In the genomic region with DNA sequence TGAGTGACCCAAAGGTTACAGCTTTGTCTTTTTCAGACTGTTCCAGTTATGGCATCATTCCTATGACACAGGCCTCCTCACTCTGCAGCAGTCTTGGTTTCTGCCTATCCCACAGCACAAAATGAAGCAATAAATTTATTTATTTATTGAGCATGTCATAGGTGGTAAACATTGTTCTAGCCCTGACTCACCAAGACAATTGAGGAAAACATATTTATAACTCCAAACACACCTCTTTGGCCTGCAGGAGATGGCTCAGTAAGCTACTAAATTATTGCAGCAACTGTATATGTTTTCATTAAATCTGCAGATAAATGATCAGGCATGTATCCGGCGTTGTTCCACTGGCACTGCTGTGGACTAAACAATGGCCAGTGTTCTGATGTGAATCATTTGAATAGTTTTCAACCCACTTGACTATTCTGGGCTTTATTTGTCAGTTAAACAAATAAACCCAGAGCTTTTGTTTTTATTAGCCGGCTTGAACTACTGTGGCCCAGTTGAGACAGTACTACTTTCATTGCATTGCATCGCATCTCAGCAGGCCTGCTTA, we compare ENCODE assay signal across 17 cellular contexts.
DNase-seq lines count a peak whose midpoint lies in the region; ATAC-seq, FAIRE-seq and TF ChIP-seq lines count a peak whose summit lies in the region.
"Had no signal": no experiment of that assay in that cellular context is flagged by ENCODE, and none has a peak within 500 bp of the region (broad histone marks: within the 10 kb centered on the region; RNA-seq: fewer than 3 reads in every experiment).

No MANE protein-coding gene starts in this region.

- no peak for ATAC-seq in HG03469 (IDR thresholded peaks at IDR 0.05; ENCODE audit: unreplicated experiment)
- ATAC-seq: left colon, psoas muscle had no signal

- H3K9ac ChIP-seq in mesenchymal stem cell (ENCODE audit: low read length): no peak overlapping the region

- H3K27me3 ChIP-seq in bronchial epithelial cell (ENCODE audit: control insufficient read depth, insufficient read depth, low read length): no peaks in the 10 kb centered on the region
- H3K27me3 ChIP-seq in mesenchymal stem cell (ENCODE audit: control insufficient read depth in 1 of 2, insufficient read depth in 1 of 2, low read length in 2 of 2): no peaks in the 10 kb centered on the region
- H3K27me3 ChIP-seq in suprapubic skin: peaks cover 4% of the 10 kb centered on the region
- H3K27me3 ChIP-seq: upper lobe of left lung had no signal

- H3K4me2 ChIP-seq in mesenchymal stem cell (ENCODE audit: low read length, poor library complexity, severe bottlenecking): no peak overlapping the region

- H3K9me3 ChIP-seq in mesenchymal stem cell (ENCODE audit: control insufficient read depth, low read length): no peaks in the 10 kb centered on the region
- H3K9me3 ChIP-seq in suprapubic skin: no peaks in the 10 kb centered on the region
- H3K9me3 ChIP-seq: psoas muscle, upper lobe of left lung had no signal

- no peak overlapping the region for H2BK5ac ChIP-seq in mesenchymal stem cell (ENCODE audit: low read depth, low read length, poor library complexity, severe bottlenecking)

- H3K27ac ChIP-seq in mesenchymal stem cell (ENCODE audit: low read length, poor library complexity, severe bottlenecking): peak overlapping the region; percentile 10
- H3K27ac ChIP-seq in suprapubic skin: no peak overlapping the region
- H3K27ac ChIP-seq: psoas muscle, upper lobe of left lung had no signal

- H2AK5ac ChIP-seq in mesenchymal stem cell (ENCODE audit: low read length, severe bottlenecking): no peak overlapping the region

- H4K8ac ChIP-seq in mesenchymal stem cell (ENCODE audit: low read length): no peak overlapping the region

- 0% methylated on average over 4 of the region's 4 CpGs for WGBS in mesenchymal stem cell
- WGBS in suprapubic skin: 79% methylated on average over 4 of the region's 4 CpGs

- no peak for TF ChIP-seq EP300 in suprapubic skin (IDR thresholded peaks at IDR 0.05)

- H3K36me3 ChIP-seq in bronchial epithelial cell (ENCODE audit: control insufficient read depth, insufficient read depth, low read length): no peaks in the 10 kb centered on the region
- no peaks in the 10 kb centered on the region for H3K36me3 ChIP-seq in mesenchymal stem cell (ENCODE audit: control insufficient read depth in 1 of 2, insufficient read depth in 2 of 2, low read depth in 1 of 2, low read length in 2 of 2)
- H3K36me3 ChIP-seq in suprapubic skin: no peaks in the 10 kb centered on the region
- H3K36me3 ChIP-seq: upper lobe of left lung had no signal

- H3K23ac ChIP-seq in mesenchymal stem cell (ENCODE audit: low read length in 2 of 2): no peak overlapping the region

- H3K4me3 ChIP-seq in AG10803 (ENCODE audit: low read length) (no peak overlapping the region), bronchial epithelial cell (ENCODE audit: low read depth, low read length) (no peak overlapping the region), mesenchymal stem cell (ENCODE audit: insufficient read depth in 1 of 2, low read depth in 1 of 2, low read length in 2 of 2) (no peak overlapping the region), suprapubic skin (no peak overlapping the region)
- H3K4me3 ChIP-seq: psoas muscle, upper lobe of left lung had no signal

- TF ChIP-seq POLR2A in suprapubic skin (IDR thresholded peaks at IDR 0.05): no peak

- no peak overlapping the region for H3K14ac ChIP-seq in mesenchymal stem cell (ENCODE audit: low read length in 2 of 2)

- FAIRE-seq in bronchial epithelial cell (lab: Jason Lieb, UNC): peak; percentile 77
- FAIRE-seq: endometrium, GM12892 had no signal

- H3K18ac ChIP-seq in mesenchymal stem cell (ENCODE audit: low read depth in 1 of 2, low read length in 2 of 2): peak overlapping the region in 1 of 2 experiments; percentile 11

- no peak overlapping the region for H4K91ac ChIP-seq in mesenchymal stem cell (ENCODE audit: low read length)

- H2BK15ac ChIP-seq in mesenchymal stem cell (ENCODE audit: low read depth, poor library complexity, severe bottlenecking): no peak overlapping the region

- H2BK120ac ChIP-seq in mesenchymal stem cell (ENCODE audit: low read depth, low read length): no peak overlapping the region

- TF ChIP-seq CTCF in AG10803 (conservative IDR thresholded peaks at IDR 0.05; ENCODE audit: low read length): no peak
- no peak for TF ChIP-seq CTCF in bronchial epithelial cell (IDR thresholded peaks at IDR 0.05; ENCODE audit: insufficient read depth, low read length, severe bottlenecking)
- no peak for TF ChIP-seq CTCF in suprapubic skin (IDR thresholded peaks at IDR 0.05)

- no peaks in the 10 kb centered on the region for H3K79me1 ChIP-seq in mesenchymal stem cell (replicated peaks; ENCODE audit: low read length, poor library complexity, severe bottlenecking)

- H2BK12ac ChIP-seq in mesenchymal stem cell (ENCODE audit: low read length in 2 of 2): peak overlapping the region in 1 of 2 experiments; percentile 51

- DNase-seq in AG10803 (ENCODE audit: low read depth) (peak; percentile 96), M059J (ENCODE audit: low read depth) (peak; percentile 92), bronchial epithelial cell (ENCODE audit: low read depth) (peak; percentile 91), mesenchymal stem cell (peak; percentile 86), HuH-7 (ENCODE audit: low spot score) (no peak), NCI-H226 (no peak), suprapubic skin (ENCODE audit: low spot score in 2 of 2) (no peak)
- DNase-seq: activated CD4-positive, CD25-positive, alpha-beta regulatory T cell treated with anti-CD3 and anti-CD28 coated beads, Interleukin-2, amount 50 U/mL, for 72 hours; CD4-positive, alpha-beta T cell; left colon; NCI-H2107; psoas muscle; SHP77 had no signal

- no peak overlapping the region for H2AFZ ChIP-seq in mesenchymal stem cell (ENCODE audit: low read depth, low read length)

- H3K4ac ChIP-seq in mesenchymal stem cell (ENCODE audit: low read depth in 1 of 2, low read length in 2 of 2): no peak overlapping the region

- H3K4me1 ChIP-seq in mesenchymal stem cell (ENCODE audit: control insufficient read depth, insufficient read depth, low read depth, low read length): peaks cover 11% of the 10 kb centered on the region
- H3K4me1 ChIP-seq in suprapubic skin: no peaks in the 10 kb centered on the region
- H3K4me1 ChIP-seq: psoas muscle, upper lobe of left lung had no signal

Comparison
In these comparisons a context has a peak if more than half of its experiments do, and no peak if none do; other contexts are left out.
1. DNase-seq: peak in AG10803 (single experiment), M059J (single experiment), bronchial epithelial cell (single experiment) and mesenchymal stem cell (single experiment); none in HuH-7 (single experiment), NCI-H226 (single experiment) and suprapubic skin (0 of 2).